36 cellular contexts compared by ENCODE assay signal in the genomic region with DNA sequence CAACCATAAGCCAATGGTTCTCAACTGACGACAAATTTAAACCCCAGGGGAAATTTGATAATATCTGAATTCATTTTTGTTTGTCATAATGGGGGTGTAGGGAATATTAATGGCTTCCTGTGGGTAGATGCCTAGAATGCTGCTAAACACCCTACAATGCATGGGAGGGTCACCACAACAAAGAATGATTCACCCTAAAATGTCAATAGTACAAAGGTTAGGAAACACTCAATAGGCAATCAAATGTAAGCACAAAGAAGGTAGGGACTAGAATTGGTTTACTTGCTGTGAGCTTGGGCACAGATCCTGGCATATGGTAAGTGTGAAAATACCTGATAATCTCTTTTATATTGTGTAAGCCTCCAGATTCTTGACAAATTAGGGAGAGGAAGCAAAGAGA.
"Had no signal": no experiment of that assay in that cellular context is flagged by ENCODE, and none has a peak within 500 bp of the region (broad histone marks: within the 10 kb centered on the region; RNA-seq: fewer than 3 reads in every experiment).

No MANE protein-coding gene starts in this region.

- H3K4me3 ChIP-seq: cardiac muscle cell, MG63, Peyer's patch, SJSA1 had no signal

- H3K4me1 ChIP-seq: Peyer's patch, SJSA1 had no signal

- H3K9me2 ChIP-seq: SK-N-SH had no signal

- H3K4me1 Mint-ChIP-seq: central memory CD8-positive, alpha-beta T cell had no signal

- H3K9me3 ChIP-seq: Peyer's patch, SJSA1, SK-N-SH had no signal

- H3K4me3 Mint-ChIP-seq: activated B cell treated with CpG ODN at 0.5 μM for 24 hours; activated CD4-positive, alpha-beta memory T cell treated with anti-CD3 and anti-CD28 coated beads for 36 hours; activated naive CD8-positive, alpha-beta T cell treated with anti-CD3 and anti-CD28 coated beads for 36 hours; activated T-cell treated with anti-CD3 and anti-CD28 coated beads, Interleukin-2, amount 50 U/mL, for 72 hours; activated T-helper 17 cell treated with anti-CD3 and anti-CD28 coated beads, Interleukin-2, amount 50 U/mL, for 72 hours; central memory CD8-positive, alpha-beta T cell had no signal

- ATAC-seq: activated T-cell treated with anti-CD3 and anti-CD28 coated beads, Interleukin-2, amount 50 U/mL, for 72 hours; activated T-helper 17 cell treated with anti-CD3 and anti-CD28 coated beads, Interleukin-2, amount 50 U/mL, for 72 hours had no signal

- H3K9ac ChIP-seq: SK-N-SH had no signal

- H3K36me3 ChIP-seq: brain microvascular endothelial cell, cardiac muscle cell, MG63, Peyer's patch, SJSA1 had no signal

- H3K27me3 ChIP-seq: brain microvascular endothelial cell, cardiac muscle cell, MG63, Peyer's patch, SJSA1 had no signal

- H3K27ac Mint-ChIP-seq: activated B cell treated with CpG ODN at 0.5 μM for 24 hours; activated CD4-positive, alpha-beta memory T cell treated with anti-CD3 and anti-CD28 coated beads for 36 hours; activated naive CD8-positive, alpha-beta T cell treated with anti-CD3 and anti-CD28 coated beads for 36 hours; activated T-cell treated with anti-CD3 and anti-CD28 coated beads, Interleukin-2, amount 50 U/mL, for 72 hours; activated T-helper 17 cell treated with anti-CD3 and anti-CD28 coated beads, Interleukin-2, amount 50 U/mL, for 72 hours had no signal

- H3K27ac ChIP-seq: brain microvascular endothelial cell, cardiac muscle cell, Peyer's patch, SJSA1, VCaP had no signal

- H3K4me2 ChIP-seq: SK-N-SH had no signal

- H3K9me3 Mint-ChIP-seq: activated T-helper 17 cell treated with anti-CD3 and anti-CD28 coated beads, Interleukin-2, amount 50 U/mL, for 72 hours; central memory CD8-positive, alpha-beta T cell had no signal

- DNase-seq: activated B cell treated with CpG ODN at 0.5 μM for 24 hours; activated CD4-positive, alpha-beta memory T cell treated with anti-CD3 and anti-CD28 coated beads for 36 hours; activated CD4-positive, alpha-beta T cell treated with anti-CD3 and anti-CD28 coated beads for 4 hours; activated CD4-positive, alpha-beta T cell treated with anti-CD3 and anti-CD28 coated beads, Interleukin-2, amount 50 U/mL, for 1 hour; activated CD4-positive, CD25-positive, alpha-beta regulatory T cell treated with anti-CD3 and anti-CD28 coated beads, Interleukin-2, amount 50 U/mL, for 72 hours; activated CD8-positive, alpha-beta memory T cell treated with anti-CD3 and anti-CD28 coated beads, Interleukin-2, amount 50 U/mL, for 4 hours; activated effector memory CD4-positive, alpha-beta T cell treated with anti-CD3 and anti-CD28 coated beads, Interleukin-2, amount 50 U/mL, for 16 hours; activated naive CD4-positive, alpha-beta T cell; activated naive CD4-positive, alpha-beta T cell treated with anti-CD3 and anti-CD28 coated beads, Interleukin-2, amount 50 U/mL, for 16 hours; activated naive CD8-positive, alpha-beta T cell treated with anti-CD3 and anti-CD28 coated beads for 36 hours; activated T-cell treated with anti-CD3 and anti-CD28 coated beads for 4 hours; activated T-cell treated with anti-CD3 and anti-CD28 coated beads, Interleukin-2, amount 50 U/mL, for 72 hours; amniotic stem cell; aorta; brain microvascular endothelial cell; Kasumi-1; MG63; NCI-H1048; NCI-H1105 treated with DMSO at 0.1 percent for 48 hours; NCI-H1436; NCI-H1694; NCI-H1930; NCI-H345; NCI-H524 treated with DMSO at 0.1 percent for 48 hours; Peyer's patch; RPMI8226; SHP77 treated with DMSO at 0.1 percent for 48 hours; SK-N-SH; T-helper 1 cell; T-helper 2 cell; T-helper 9 cell had no signal
